8 cellular contexts compared by ENCODE assay signal in the genomic region with DNA sequence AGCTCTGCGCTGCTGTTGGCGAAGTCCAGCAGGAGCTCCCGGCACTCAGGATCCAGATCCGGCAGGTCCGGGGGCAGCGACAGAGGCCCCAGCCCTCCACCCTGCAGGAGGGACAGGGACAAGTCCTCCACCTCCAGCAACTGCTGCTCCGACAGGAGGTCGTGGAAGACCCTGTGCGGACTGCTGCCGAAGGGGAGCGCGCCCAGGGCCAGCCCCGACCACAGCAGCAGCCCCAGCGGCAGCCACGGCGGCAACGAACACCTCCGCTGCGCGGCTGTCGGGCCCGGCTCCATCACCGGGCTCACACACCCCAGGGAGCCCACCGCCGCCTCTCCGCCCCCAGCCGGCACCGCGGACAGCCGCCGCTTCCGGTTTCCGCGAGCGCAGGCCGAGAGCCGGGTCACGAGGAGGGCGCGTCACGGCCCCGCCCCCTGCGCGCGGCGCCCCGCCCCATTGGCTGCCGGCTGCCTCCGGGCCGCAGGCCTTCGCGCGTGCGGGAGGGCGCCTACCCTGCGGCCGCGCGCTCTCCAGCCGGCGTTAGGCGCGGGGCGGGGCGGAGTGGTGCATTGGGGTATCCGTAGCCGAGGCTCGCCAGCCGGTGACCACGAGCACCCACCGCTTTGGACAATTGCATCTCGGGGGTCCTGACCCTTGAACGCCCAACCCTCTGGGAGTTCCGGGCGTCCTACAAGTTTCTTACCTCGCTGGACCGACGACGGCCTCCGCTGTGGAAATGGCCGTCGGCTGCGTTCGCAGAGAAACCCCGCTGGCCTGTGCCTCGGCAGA. TPM values are rescaled to one million over a fixed set of nuclear protein-coding genes. Genes with fewer than 3 reads are reported as not detected.
DNase-seq lines count a peak whose midpoint lies in the region; ATAC-seq and TF ChIP-seq lines count a peak whose summit lies in the region.

A gene with protein sequence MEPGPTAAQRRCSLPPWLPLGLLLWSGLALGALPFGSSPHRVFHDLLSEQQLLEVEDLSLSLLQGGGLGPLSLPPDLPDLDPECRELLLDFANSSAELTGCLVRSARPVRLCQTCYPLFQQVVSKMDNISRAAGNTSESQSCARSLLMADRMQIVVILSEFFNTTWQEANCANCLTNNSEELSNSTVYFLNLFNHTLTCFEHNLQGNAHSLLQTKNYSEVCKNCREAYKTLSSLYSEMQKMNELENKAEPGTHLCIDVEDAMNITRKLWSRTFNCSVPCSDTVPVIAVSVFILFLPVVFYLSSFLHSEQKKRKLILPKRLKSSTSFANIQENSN (minus strand): TSS at position 383 of the 786 bp plus-strand sequence. CDS start 90 bp downstream, at position 293.

- H3K27me3 Mint-ChIP-seq in Caco-2 (ENCODE audit: insufficient read depth, unreplicated experiment) (no peaks in the 10 kb centered on the region), endothelial cell (ENCODE audit: unreplicated experiment) (peaks cover 5% of the 10 kb centered on the region)

- H3K9me3 Mint-ChIP-seq in Caco-2 (ENCODE audit: unreplicated experiment): no peaks in the 10 kb centered on the region
- no peaks in the 10 kb centered on the region for H3K9me3 Mint-ChIP-seq in endothelial cell (ENCODE audit: unreplicated experiment)

- peak within 1 kb of the TSS; percentile 75 for H3K4me3 Mint-ChIP-seq in Caco-2 (ENCODE audit: unreplicated experiment)
- H3K4me3 Mint-ChIP-seq in endothelial cell (ENCODE audit: unreplicated experiment): peak within 1 kb of the TSS; percentile 90

- H3K27me3 ChIP-seq in Caco-2 (replicated peaks; ENCODE audit: control insufficient read depth, insufficient read depth, low read length) (no peaks in the 10 kb centered on the region), OCI-LY1 (ENCODE audit: insufficient read depth, low read length) (no peaks in the 10 kb centered on the region)

- H3K4me3 ChIP-seq in Caco-2 (ENCODE audit: low read depth, low read length) (peak within 1 kb of the TSS; percentile 96), OCI-LY1 (ENCODE audit: low read depth, low read length, poor library complexity, severe bottlenecking) (peak within 1 kb of the TSS; percentile 99)

- ATAC-seq in GM21381 (IDR thresholded peaks at IDR 0.05; ENCODE audit: unreplicated experiment): peak; percentile 95

- no peaks in the 10 kb centered on the region for H3F3A ChIP-seq in OCI-LY1 (ENCODE audit: insufficient read depth, low read length)

- CTCF ChIA-PET in Caco-2 (lab: Charles Lee): no interaction called here

- H3K4me1 Mint-ChIP-seq in Caco-2 (ENCODE audit: low read depth, unreplicated experiment) (no peaks in the 10 kb centered on the region), endothelial cell (ENCODE audit: unreplicated experiment) (peaks cover 5% of the 10 kb centered on the region)

- peak within 1 kb of the TSS; percentile 67; the same call in 1 of the 2 replicates for H2AFZ ChIP-seq in OCI-LY1 (ENCODE audit: low read length)

- no peaks in the 10 kb centered on the region for H3K9me3 ChIP-seq in Caco-2
- H3K9me3 ChIP-seq in OCI-LY1 (ENCODE audit: low read length): no peaks in the 10 kb centered on the region

- no peaks in the 10 kb centered on the region for H3K36me3 Mint-ChIP-seq in Caco-2 (ENCODE audit: insufficient read depth, unreplicated experiment)
- no peaks in the 10 kb centered on the region for H3K36me3 Mint-ChIP-seq in endothelial cell (ENCODE audit: low read depth, unreplicated experiment)

- H3K4me1 ChIP-seq in Caco-2: no peaks in the 10 kb centered on the region
- peaks cover 25% of the 10 kb centered on the region for H3K4me1 ChIP-seq in OCI-LY1 (ENCODE audit: insufficient read depth, low read length, severe bottlenecking)

- peak within 1 kb of the TSS; percentile 95 for H3K9ac ChIP-seq in OCI-LY1 (ENCODE audit: low read length)

- H3K36me3 ChIP-seq in Caco-2 (ENCODE audit: control insufficient read depth, insufficient read depth, low read length) (no peaks in the 10 kb centered on the region), OCI-LY1 (ENCODE audit: insufficient read depth, low read length) (no peaks in the 10 kb centered on the region)

- H3K27ac ChIP-seq in OCI-LY1 (ENCODE audit: low read depth, low read length, poor library complexity, severe bottlenecking): peak within 1 kb of the TSS; percentile 26

- intact Hi-C loops in Caco-2 (cut with micrococcal nuclease; ENCODE audit: unreplicated experiment): loop anchor here (1.0 kb wide), 1 partner anchor 73 kb away; no protein-coding TSS in a partner anchor

- BruUV-seq in Caco-2 (replicated peaks; lab: Mats Ljungman, UMichigan): TSS peak; percentile 81

- no peaks in the 10 kb centered on the region for H3K9me2 ChIP-seq in OCI-LY1 (ENCODE audit: low read depth, low read length)

- DNase-seq in Caco-2 (peak; percentile 84 to 95), HUDEP-2 (lab: John Stamatoyannopoulos, UW; ENCODE audit: unreplicated experiment in 76 of 76) (peak in 75 of 76 experiments; percentile 26 to 97 (median 88)), endothelial cell (ENCODE audit: low spot score) (peak; percentile 98), middle frontal gyrus (ENCODE audit: extremely low spot score, low spot score) (peak; percentile 77)
- DNase-seq in activated CD8-positive, alpha-beta memory T cell treated with anti-CD3 and anti-CD28 coated beads, Interleukin-2, amount 50 U/mL, for 48 hours: peak; percentile 97
- peak; percentile 86 to 87 for DNase-seq in stimulated activated CD8-positive, alpha-beta memory T cell treated with anti-CD3 and anti-CD28 coated beads, Interleukin-4, amount 100 ng/mL, for 1 hour (ENCODE audit: low read depth in 2 of 2, low spot score in 1 of 2)

- no peaks in the 10 kb centered on the region for H3K79me2 ChIP-seq in OCI-LY1 (ENCODE audit: insufficient read depth, low read length)

- H3K4me2 ChIP-seq in OCI-LY1 (ENCODE audit: low read length): peak within 1 kb of the TSS; percentile 87

- H3K27ac Mint-ChIP-seq in Caco-2 (ENCODE audit: unreplicated experiment) (peak within 1 kb of the TSS; percentile 59), endothelial cell (ENCODE audit: unreplicated experiment) (no peak within 1 kb of the TSS)

- H4K20me1 ChIP-seq in OCI-LY1 (ENCODE audit: insufficient read depth, low read length): no peaks in the 10 kb centered on the region

- no peak for TF ChIP-seq CTCF in Caco-2 (IDR thresholded peaks at IDR 0.05; ENCODE audit: insufficient read depth in 1 of 2, low read depth in 1 of 2, low read length in 1 of 2, severe bottlenecking in 1 of 2, unreplicated experiment in 1 of 2)
- no peak for TF ChIP-seq CTCF in OCI-LY1 (IDR thresholded peaks at IDR 0.05; ENCODE audit: low read length)
- no peak for TF ChIP-seq CTCF in endothelial cell (IDR thresholded peaks at IDR 0.05; ENCODE audit: unreplicated experiment)

- POLR2A ChIA-PET in Caco-2 (lab: Charles Lee): no interaction called here

RNA-seq across cellular contexts. Expression of the gene that starts here (rescaled TPM):
- 15.9 and 20.1 TPM in 2 replicates for total RNA-seq in Caco-2 (2022)
- 22.7 TPM for total RNA-seq in endothelial cell (ENCODE audit: unreplicated experiment)

Comparison
In these comparisons a context has a peak if more than half of its experiments do, and no peak if none do; other contexts are left out.
1. Peak in every context shown above with its lines: DNase-seq, ATAC-seq, H3K4me3 ChIP-seq and H3K27ac ChIP-seq.